Comparison of ENCODE assay signal across 19 cellular contexts in genomic region chr2:68281988-68282387, GRCh38. TPM values are rescaled to one million over a fixed set of nuclear protein-coding genes. Genes with fewer than 3 reads are reported as not detected.
"Had no signal": no experiment of that assay in that cellular context is flagged by ENCODE, and none has a peak within 500 bp of the region (broad histone marks: within the 10 kb centered on the region; RNA-seq: fewer than 3 reads in every experiment).

No MANE protein-coding gene starts in this region.

- ATAC-seq: Panc1 had no signal

- H3K9ac ChIP-seq: KMS-11 had no signal

- H3K27me3 ChIP-seq: SJCRH30 had no signal

- H3K36me3 ChIP-seq: SJCRH30 had no signal

- H3K4me3 ChIP-seq: K562, SJCRH30 had no signal

- H3K4me1 ChIP-seq: SJCRH30 had no signal

- DNase-seq: Kasumi-1, MV-4-11, NCI-H1048, NCI-H1105, NCI-H1436 treated with DMSO at 0.1 percent for 48 hours, NCI-H187 treated with DMSO at 0.1 percent for 48 hours, NCI-H446 treated with DMSO at 0.1 percent for 48 hours, NCI-H82, PC-3, SHP77, SJCRH30 had no signal

- H3K4me2 ChIP-seq: KMS-11 had no signal

- H3K9me3 ChIP-seq: SJCRH30 had no signal

- FAIRE-seq: HTR-8/SVneo, K562 had no signal

- H3K27ac ChIP-seq: HL-60, KMS-11, RWPE1, SJCRH30 had no signal

RNA-seq across cellular contexts. Expression of gene CNRIP1, which starts 37.8 kb away (rescaled TPM):
- total RNA-seq: OCI-LY7 had no signal
- polyA plus RNA-seq: IgD-negative memory B cell had no signal
